ENCODE assay signal across 8 cellular contexts in genomic region chr15:56244237-56244810, GRCh38. TPM values are rescaled to one million over a fixed set of nuclear protein-coding genes. Genes with fewer than 3 reads are reported as not detected.
A peak's percentile ranks its signal among the peaks of the same experiment; 100 is the strongest.
DNase-seq lines count a peak whose midpoint lies in the region; ATAC-seq and TF ChIP-seq lines count a peak whose summit lies in the region.

No MANE protein-coding gene starts in this region.

- in situ Hi-C loops in KBM-7 (cut with MboI; ENCODE audit: low pct_unique_long_range_greater_than_20kb, low sequenced_read_pairs) = no loop called here

- peak overlapping the region; percentile 83 for H3K4me3 ChIP-seq in adipocyte (ENCODE audit: low read length)
- peak overlapping the region; percentile 52 for H3K4me3 ChIP-seq in cardiac muscle cell

- H3K27me3 ChIP-seq in adipocyte (replicated peaks; ENCODE audit: control insufficient read depth, insufficient read depth, low read length) (no peaks in the 10 kb centered on the region), cardiac muscle cell (no peaks in the 10 kb centered on the region)

- H3K9me3 ChIP-seq in adipocyte (ENCODE audit: control insufficient read depth, low read length) (no peaks in the 10 kb centered on the region), cardiac muscle cell (ENCODE audit: low read depth) (no peaks in the 10 kb centered on the region)

- H3K9ac ChIP-seq in adipocyte (ENCODE audit: low read length) = peak overlapping the region; percentile 88

- H3K27ac ChIP-seq in cardiac muscle cell = peak overlapping the region; percentile 31

- DNase-seq in DMS79 (lab: John Stamatoyannopoulos, UW) (peak; percentile 36), KBM-7 (peak; percentile 80), RPMI8226 (peak; percentile 75), adipocyte (ENCODE audit: low read depth) (peak; percentile 81), cardiac muscle cell (ENCODE audit: low read depth in 1 of 2, low spot score in 1 of 2) (peak; percentile 73 to 82), omental fat pad (ENCODE audit: low spot score) (peak; percentile 22), cortex of kidney (lab: John Stamatoyannopoulos, UW) (no peak)

- no peaks in the 10 kb centered on the region for H3K36me3 ChIP-seq in adipocyte (ENCODE audit: control insufficient read depth, insufficient read depth, low read length, severe bottlenecking)
- H3K36me3 ChIP-seq in cardiac muscle cell = no peaks in the 10 kb centered on the region

- TF ChIP-seq CTCF in cardiac muscle cell (IDR thresholded peaks at IDR 0.05; ENCODE audit: low read depth, low read length) (no peak), omental fat pad (IDR thresholded peaks at IDR 0.05) (no peak)

- peak; percentile 69 for ATAC-seq in omental fat pad (ENCODE audit: low FRiP score)
- ATAC-seq in HG03025 (IDR thresholded peaks at IDR 0.05; ENCODE audit: low FRiP score, unreplicated experiment) = no peak

- H3K4me1 ChIP-seq in adipocyte (ENCODE audit: control insufficient read depth, insufficient read depth, low read length) (peaks cover 43% of the 10 kb centered on the region), cardiac muscle cell (ENCODE audit: low read depth) (peaks cover 38% of the 10 kb centered on the region)

RNA-seq across cellular contexts. Expression of gene RFX7, which starts 0.6 kb away (rescaled TPM):
- total RNA-seq in cardiac muscle cell = 6.0 and 11.6 TPM in 2 replicates
- 5.9 and 8.8 TPM in 2 replicates for polyA plus RNA-seq in cardiac muscle cell
- 10 to 100 TPM in 1 of 4 donors, 1 to 10 TPM in 3; 5.3 to 12.9 (median 7.7) TPM for total RNA-seq in omental fat pad
